17 cellular contexts compared by ENCODE assay signal in genomic region chr1:229751629-229752028, GRCh38.
A peak's percentile ranks its signal among the peaks of the same experiment; 100 is the strongest.
DNase-seq lines count a peak whose midpoint lies in the region; TF ChIP-seq lines count a peak whose summit lies in the region.
"Had no signal": no experiment of that assay in that cellular context is flagged by ENCODE, and none has a peak within 500 bp of the region (broad histone marks: within the 10 kb centered on the region; RNA-seq: fewer than 3 reads in every experiment).

No MANE protein-coding gene starts in this region.

- H3K4me1 Mint-ChIP-seq in neural progenitor cell (peaks cover 12% of the 10 kb centered on the region), Caco-2 (ENCODE audit: low read depth, unreplicated experiment) (no peaks in the 10 kb centered on the region)
- H3K4me1 Mint-ChIP-seq: GM23338 had no signal

- no peak overlapping the region for H2AFZ ChIP-seq in neural progenitor cell (replicated peaks)
- H2AFZ ChIP-seq: GM23338 had no signal

- POLR2A ChIA-PET in Caco-2 (lab: Charles Lee): no interaction called here

- H3K4me3 ChIP-seq in neural progenitor cell (no peak overlapping the region), HAP-1 (no peak overlapping the region), Caco-2 (ENCODE audit: low read depth, low read length) (no peak overlapping the region)
- H3K4me3 ChIP-seq: BLaER1, GM23338 had no signal

- CTCF ChIA-PET in Caco-2 (lab: Charles Lee): no interaction called here

- H3K9me3 ChIP-seq in neural progenitor cell (ENCODE audit: low read depth) (no peaks in the 10 kb centered on the region), HAP-1 (no peaks in the 10 kb centered on the region), Caco-2 (no peaks in the 10 kb centered on the region)

- H3K79me2 ChIP-seq in neural progenitor cell (ENCODE audit: low read depth): no peaks in the 10 kb centered on the region

- H3K27me3 Mint-ChIP-seq in neural progenitor cell (ENCODE audit: insufficient read depth, low read depth) (no peaks in the 10 kb centered on the region), Caco-2 (ENCODE audit: insufficient read depth, unreplicated experiment) (no peaks in the 10 kb centered on the region)

- H3K36me3 ChIP-seq in neural progenitor cell (no peaks in the 10 kb centered on the region), HAP-1 (replicated peaks) (no peaks in the 10 kb centered on the region), Caco-2 (ENCODE audit: control insufficient read depth, insufficient read depth, low read length) (no peaks in the 10 kb centered on the region)
- H3K36me3 ChIP-seq: BLaER1 had no signal

- no peaks in the 10 kb centered on the region for H3K27me3 ChIP-seq in neural progenitor cell
- H3K27me3 ChIP-seq in HAP-1 (ENCODE audit: low read depth): no peaks in the 10 kb centered on the region
- no peaks in the 10 kb centered on the region for H3K27me3 ChIP-seq in Caco-2 (replicated peaks; ENCODE audit: control insufficient read depth, insufficient read depth, low read length)
- H3K27me3 ChIP-seq: BLaER1 had no signal

- no peak overlapping the region for H3K4me2 ChIP-seq in neural progenitor cell
- H3K4me2 ChIP-seq: BLaER1, GM23338 had no signal

- TF ChIP-seq POLR2A in erythroblast (IDR thresholded peaks at IDR 0.05; ENCODE audit: low read length): no peak

- no TSS peak for BruUV-seq in Caco-2 (replicated peaks; lab: Mats Ljungman, UMichigan)

- H3K9me3 Mint-ChIP-seq in neural progenitor cell (peaks cover 7% of the 10 kb centered on the region), Caco-2 (ENCODE audit: unreplicated experiment) (no peaks in the 10 kb centered on the region)
- H3K9me3 Mint-ChIP-seq: CD8-positive, alpha-beta T cell; GM23338 had no signal

- H4K20me1 ChIP-seq in neural progenitor cell (ENCODE audit: low read depth): no peaks in the 10 kb centered on the region
- H4K20me1 ChIP-seq: BLaER1 had no signal

- no peak overlapping the region for H3K4me3 Mint-ChIP-seq in neural progenitor cell
- no peak overlapping the region for H3K4me3 Mint-ChIP-seq in Caco-2 (ENCODE audit: unreplicated experiment)
- H3K4me3 Mint-ChIP-seq: CD14-positive monocyte; CD8-positive, alpha-beta T cell; GM23338 had no signal

- H3K4me1 ChIP-seq in neural progenitor cell (no peaks in the 10 kb centered on the region), HAP-1 (no peaks in the 10 kb centered on the region), Caco-2 (no peaks in the 10 kb centered on the region)

- peak in 2 of 3 experiments; percentile 6 to 28 for DNase-seq in NCI-H1417 (lab: John Stamatoyannopoulos, UW)
- DNase-seq in NCI-H1417 treated with DMSO at 0.1 percent for 48 hours (lab: John Stamatoyannopoulos, UW): no peak
- DNase-seq in OCI-M1 (lab: John Stamatoyannopoulos, UW): peak; percentile 38
- DNase-seq in erythroblast (lab: John Stamatoyannopoulos, UW): peak; percentile 9 to 14
- DNase-seq in neural progenitor cell (ENCODE audit: low spot score): no peak
- DNase-seq in HAP-1 (ENCODE audit: low spot score in 2 of 2): no peak
- DNase-seq in Caco-2: no peak
- no peak for DNase-seq in islet precursor cell
- DNase-seq: 8988T; CD8-positive, alpha-beta T cell; DMS153; DMS79; GF-D8; H7 had no signal

- no peak overlapping the region for H3K9ac ChIP-seq in neural progenitor cell
- H3K9ac ChIP-seq: BLaER1 had no signal

- intact Hi-C loops in Caco-2 (cut with micrococcal nuclease; ENCODE audit: unreplicated experiment): no loop called here

- no peak for TF ChIP-seq CTCF in neural progenitor cell (IDR thresholded peaks at IDR 0.05)
- no peak for TF ChIP-seq CTCF in Caco-2 (IDR thresholded peaks at IDR 0.05; ENCODE audit: insufficient read depth in 1 of 2, low read depth in 1 of 2, low read length in 1 of 2, severe bottlenecking in 1 of 2, unreplicated experiment in 1 of 2)

- H3K36me3 Mint-ChIP-seq in neural progenitor cell: no peaks in the 10 kb centered on the region
- H3K36me3 Mint-ChIP-seq in Caco-2 (ENCODE audit: insufficient read depth, unreplicated experiment): no peaks in the 10 kb centered on the region
- H3K36me3 Mint-ChIP-seq: CD14-positive monocyte; CD8-positive, alpha-beta T cell had no signal

- no peak overlapping the region for H3K27ac ChIP-seq in neural progenitor cell
- H3K27ac ChIP-seq: BLaER1 had no signal

- H3K27ac Mint-ChIP-seq in neural progenitor cell (peak overlapping the region; percentile 26), Caco-2 (ENCODE audit: unreplicated experiment) (no peak overlapping the region)
- H3K27ac Mint-ChIP-seq: CD14-positive monocyte; CD8-positive, alpha-beta T cell; GM23338 had no signal

- in situ Hi-C loops in HAP-1 (cut with MboI; ENCODE audit: low sequenced_read_pairs): no loop called here

- H3F3A ChIP-seq in neural progenitor cell (ENCODE audit: low read depth): no peaks in the 10 kb centered on the region

Comparison
In these comparisons a context has a peak if more than half of its experiments do, and no peak if none do; other contexts are left out.
1. DNase-seq: peak in NCI-H1417 (2 of 3), OCI-M1 (single experiment) and erythroblast (2 of 2); none in NCI-H1417 treated with DMSO at 0.1 percent for 48 hours (single experiment), neural progenitor cell (single experiment), HAP-1 (0 of 2), Caco-2 (0 of 2) and islet precursor cell (single experiment).